Comparison of ENCODE assay signal across 17 cellular contexts in the genomic region with DNA sequence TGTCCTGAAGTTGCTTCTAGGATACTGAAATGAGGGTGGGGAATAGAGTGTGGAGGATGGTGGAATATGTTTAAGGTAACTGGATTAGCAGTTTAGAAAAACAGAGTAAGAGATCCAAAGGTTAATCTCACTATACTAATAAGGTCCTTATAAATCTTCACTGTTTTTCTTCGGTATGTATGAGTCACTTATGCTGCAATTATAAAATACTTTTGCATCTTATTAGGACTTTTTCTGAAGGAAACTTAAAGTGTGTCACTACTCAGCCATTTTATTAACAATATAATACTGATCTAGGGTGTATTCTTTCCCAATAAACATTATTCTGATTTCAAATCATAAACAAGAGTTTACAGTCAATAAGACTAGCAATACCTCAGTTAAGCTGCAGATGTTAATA.
"Had no signal": no experiment of that assay in that cellular context is flagged by ENCODE, and none has a peak within 500 bp of the region (broad histone marks: within the 10 kb centered on the region; RNA-seq: fewer than 3 reads in every experiment).

No MANE protein-coding gene starts in this region.

- H3K27me3 ChIP-seq: colonic mucosa, pancreas, tibial artery, vagina had no signal

- DNase-seq: activated CD4-positive, alpha-beta memory T cell treated with anti-CD3 and anti-CD28 coated beads, Interleukin-2, amount 10 ng/mL, durations not matched to agents 7 days and 5 days; activated CD4-positive, alpha-beta T cell treated with anti-CD3 and anti-CD28 coated beads for 48 hours; activated CD4-positive, CD25-positive, alpha-beta regulatory T cell; activated CD8-positive, alpha-beta memory T cell treated with anti-CD3 and anti-CD28 coated beads, Interleukin-2, amount 10 ng/mL, durations not matched to agents 7 days and 5 days; amygdala; colonic mucosa; erythroblast; left cardiac atrium; lower lobe of right lung; pancreas; stimulated activated naive CD4-positive, alpha-beta T cell treated with Interleukin-2 at 50 U/mL for 16 hours; T-cell; T-helper 9 cell; tibial artery had no signal

- H3K4me1 ChIP-seq: colonic mucosa, pancreas had no signal

- H3K27ac ChIP-seq: colonic mucosa, lower lobe of right lung, neutrophil, pancreas, tibial artery, vagina had no signal

- H3K36me3 ChIP-seq: colonic mucosa, lower lobe of right lung, neutrophil, pancreas, tibial artery, vagina had no signal

- ATAC-seq: activated CD8-positive, alpha-beta memory T cell treated with anti-CD3 and anti-CD28 coated beads, Interleukin-2, amount 10 ng/mL, durations not matched to agents 7 days and 5 days; left cardiac atrium; lower lobe of right lung; natural killer cell treated with Interleukin-12 subunit alpha and Interleukin-12 subunit beta and Interleukin-15 and Interleukin-18, amount 100 ng/mL, for 72 hours; pancreas; T-cell had no signal

- H3K9me3 ChIP-seq: colonic mucosa, lower lobe of right lung, neutrophil, pancreas, tibial artery, vagina had no signal

- H3K4me3 ChIP-seq: colonic mucosa, lower lobe of right lung, pancreas, tibial artery, vagina had no signal
